20 cellular contexts compared by ENCODE assay signal in the genomic region with DNA sequence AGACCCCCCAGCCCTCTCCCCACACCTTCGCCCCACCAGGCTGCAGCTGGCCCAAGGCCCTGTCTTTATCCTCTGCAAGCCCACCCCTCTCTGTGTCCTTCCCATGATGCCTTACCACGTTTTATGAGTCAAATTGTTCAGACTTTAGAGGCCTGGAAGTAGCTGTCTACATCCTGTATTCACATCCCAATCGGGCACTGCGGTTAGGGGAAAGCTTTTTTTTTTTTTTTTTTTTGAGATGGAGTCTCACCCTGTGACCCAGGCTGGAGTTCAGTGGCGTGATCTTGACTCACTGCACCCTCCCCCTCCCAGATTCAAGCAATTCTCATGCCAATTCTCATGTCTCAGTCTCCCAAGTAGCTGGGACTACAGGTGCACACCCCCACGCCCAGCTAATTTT.
"Had no signal": no experiment of that assay in that cellular context is flagged by ENCODE, and none has a peak within 500 bp of the region (broad histone marks: within the 10 kb centered on the region; RNA-seq: fewer than 3 reads in every experiment).

No MANE protein-coding gene starts in this region.

- H3K27ac ChIP-seq: gastrocnemius medialis, left ventricle myocardium inferior, prostate gland, thoracic aorta, upper lobe of left lung, WERI-Rb-1 had no signal

- H3K4me3 ChIP-seq: gastrocnemius medialis, left ventricle myocardium inferior, prostate gland, thoracic aorta, upper lobe of left lung had no signal

- H3K9me3 ChIP-seq: gastrocnemius medialis, left ventricle myocardium inferior, prostate gland, thoracic aorta, upper lobe of left lung had no signal

- H3K27me3 ChIP-seq: gastrocnemius medialis, upper lobe of left lung had no signal

- ATAC-seq: activated CD8-positive, alpha-beta T cell treated with anti-CD3 and anti-CD28 coated beads, Interleukin-2, amount 10 ng/mL, durations not matched to agents 7 days and 5 days; activated naive CD4-positive, alpha-beta T cell treated with anti-CD3 and anti-CD28 coated beads, Interleukin-2, amount 50 U/mL, for 72 hours; gastrocnemius medialis; naive thymus-derived CD4-positive, alpha-beta T cell; right cardiac atrium; stimulated activated memory B cell treated with anti-CD40 and anti-IgM and Interleukin-4, amounts not matched to agents 10 μg/mL and 1 μg/mL and 100 μg/mL, for 72 hours had no signal

- H3K36me3 ChIP-seq: prostate gland, thoracic aorta had no signal

- DNase-seq: activated CD4-positive, alpha-beta T cell treated with anti-CD3 and anti-CD28 coated beads, Interleukin-2, amount 50 U/mL, for 1 hour; activated CD4-positive, CD25-positive, alpha-beta regulatory T cell treated with anti-CD3 and anti-CD28 coated beads, Interleukin-2, amount 50 U/mL, for 72 hours; activated CD8-positive, alpha-beta T cell treated with anti-CD3 and anti-CD28 coated beads, Interleukin-2, amount 10 ng/mL, durations not matched to agents 7 days and 5 days; activated gamma-delta T cell treated with Interleukin-2 at 50 U/mL for 16 hours; amniotic stem cell; effector CD4-positive, alpha-beta T cell; gastrocnemius medialis; hippocampal formation; kidney glomerular epithelial cell; left ventricle myocardium inferior; naive thymus-derived CD4-positive, alpha-beta T cell; right cardiac atrium; stimulated activated CD4-positive, alpha-beta T cell treated with anti-CD3 and anti-CD28 coated beads, Interleukin-1b, Interleukin-23, amount 100 ng/mL, for 48 hours; T-helper 1 cell; upper lobe of left lung; WERI-Rb-1 had no signal

- H3K4me1 ChIP-seq: prostate gland, upper lobe of left lung had no signal
